Comparison of ENCODE assay signal across 1 cellular context in the genomic region with DNA sequence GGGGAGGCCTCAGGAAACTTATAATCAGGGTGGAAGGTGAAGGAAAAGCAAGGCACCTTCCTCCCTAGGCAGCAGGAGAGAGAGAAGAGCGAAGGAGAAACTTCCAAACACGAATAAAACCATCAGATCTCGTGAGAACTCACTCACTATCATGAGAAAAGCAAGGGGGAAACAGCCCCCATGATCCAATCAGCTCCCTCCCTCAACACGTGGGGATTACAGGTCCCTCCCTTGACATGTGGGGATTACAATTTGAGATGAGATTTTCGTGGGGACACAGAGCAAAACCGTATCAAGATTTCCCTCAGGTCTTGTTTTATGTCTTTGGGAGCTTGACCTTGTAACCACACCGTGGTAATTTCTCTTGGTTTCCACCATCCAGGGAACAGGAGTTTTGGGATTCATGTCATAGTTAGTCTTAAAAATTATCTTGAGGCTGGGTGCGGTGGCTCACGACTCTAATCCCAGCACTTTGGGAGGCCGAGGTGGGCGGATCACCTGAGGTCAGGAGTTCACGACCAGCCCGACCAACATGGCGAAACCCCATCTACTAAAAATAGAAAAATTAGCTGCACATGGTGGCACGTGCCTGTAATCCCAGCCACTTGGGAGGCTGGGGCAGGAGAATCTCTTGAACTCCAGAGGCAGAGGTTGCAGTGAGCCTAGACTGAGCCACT.
A peak's percentile ranks its signal among the peaks of the same experiment; 100 is the strongest.
TF ChIP-seq lines count a peak whose summit lies in the region.

No MANE protein-coding gene starts in this region.

TF ChIP-seq in K562, 482 proteins besides CTCF, POLR2A, EP300 and RAD21 (continued from another document and continues in another):
- TF ChIP-seq, protein P1, sequence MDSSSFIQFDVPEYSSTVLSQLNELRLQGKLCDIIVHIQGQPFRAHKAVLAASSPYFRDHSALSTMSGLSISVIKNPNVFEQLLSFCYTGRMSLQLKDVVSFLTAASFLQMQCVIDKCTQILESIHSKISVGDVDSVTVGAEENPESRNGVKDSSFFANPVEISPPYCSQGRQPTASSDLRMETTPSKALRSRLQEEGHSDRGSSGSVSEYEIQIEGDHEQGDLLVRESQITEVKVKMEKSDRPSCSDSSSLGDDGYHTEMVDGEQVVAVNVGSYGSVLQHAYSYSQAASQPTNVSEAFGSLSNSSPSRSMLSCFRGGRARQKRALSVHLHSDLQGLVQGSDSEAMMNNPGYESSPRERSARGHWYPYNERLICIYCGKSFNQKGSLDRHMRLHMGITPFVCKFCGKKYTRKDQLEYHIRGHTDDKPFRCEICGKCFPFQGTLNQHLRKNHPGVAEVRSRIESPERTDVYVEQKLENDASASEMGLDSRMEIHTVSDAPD (CRISPR knock-in tag; IDR thresholded peaks at IDR 0.05) = no peak
- TF ChIP-seq POLR2B (IDR thresholded peaks at IDR 0.05; ENCODE audit: low read depth, partially characterized antibody) (no peak), ETV5 (CRISPR knock-in tag; IDR thresholded peaks at IDR 0.05; ENCODE audit: low read depth) (0 out of 2 replicates have a peak, but pooled peaks have one; percentile 48), RCOR1 (IDR thresholded peaks at IDR 0.05; ENCODE audit: borderline replicate concordance in 1 of 2, low read depth in 2 of 2, low read length in 2 of 2) (no peak), ESRRB (CRISPR knock-in tag; IDR thresholded peaks at IDR 0.05; ENCODE audit: borderline replicate concordance) (no peak), ZFP36 (IDR thresholded peaks at IDR 0.05; ENCODE audit: low read depth, low read length, partially characterized antibody) (no peak), SMARCC2 (IDR thresholded peaks at IDR 0.05; ENCODE audit: low read depth) (no peak), TAF7 (tag; IDR thresholded peaks at IDR 0.05) (no peak), SIN3B (IDR thresholded peaks at IDR 0.05; ENCODE audit: low read depth) (no peak), ZNF263 (CRISPR knock-in tag; IDR thresholded peaks at IDR 0.05; ENCODE audit: borderline replicate concordance) (peak; percentile 36; the same call in 1 of the 2 replicates), FOXP1 (CRISPR knock-in tag; IDR thresholded peaks at IDR 0.05) (no peak), NCOA6 (IDR thresholded peaks at IDR 0.05) (no peak), ZNF586 (CRISPR knock-in tag; conservative IDR thresholded peaks at IDR 0.05) (no peak), ZNF175 (CRISPR knock-in tag; IDR thresholded peaks at IDR 0.05; ENCODE audit: low read depth) (no peak), ZNF830 (CRISPR knock-in tag; IDR thresholded peaks at IDR 0.05) (no peak), DPF2 (IDR thresholded peaks at IDR 0.05) (no peak; the same call in none of the 2 replicates), ZNF347 (CRISPR knock-in tag; IDR thresholded peaks at IDR 0.05; ENCODE audit: low read depth) (no peak), XRCC5 (IDR thresholded peaks at IDR 0.05; ENCODE audit: low read depth, low read length) (no peak), MCM3 (IDR thresholded peaks at IDR 0.05) (no peak), SMARCB1 (IDR thresholded peaks at IDR 0.05; ENCODE audit: insufficient read length, low read depth) (no peak), NFXL1 (CRISPR knock-in tag; IDR thresholded peaks at IDR 0.05) (no peak), SIN3A (IDR thresholded peaks at IDR 0.05; ENCODE audit: borderline replicate concordance in 2 of 2, control insufficient read depth in 1 of 2, low read depth in 2 of 2, low read length in 2 of 2) (no peak), XRCC4 (IDR thresholded peaks at IDR 0.05; ENCODE audit: extremely low read depth, insufficient read depth, insufficient read length) (no peak), KLF10 (CRISPR knock-in tag; IDR thresholded peaks at IDR 0.05) (no peak), SIX5 (IDR thresholded peaks at IDR 0.05; ENCODE audit: borderline replicate concordance in 1 of 2, insufficient read depth in 1 of 2, low read depth in 1 of 2, low read length in 2 of 2) (no peak), RBFOX2 (IDR thresholded peaks at IDR 0.05; ENCODE audit: low read depth, low read length) (no peak), JUND (IDR thresholded peaks at IDR 0.05; ENCODE audit: borderline replicate concordance, low read depth, low read length) (no peak), JUND (tag; IDR thresholded peaks at IDR 0.05; ENCODE audit: borderline replicate concordance, low read depth, low read length) (no peak), FOS (IDR thresholded peaks at IDR 0.05; ENCODE audit: extremely low read depth, insufficient read length) (no peak), TARDBP (IDR thresholded peaks at IDR 0.05) (no peak), PTBP1 (IDR thresholded peaks at IDR 0.05; ENCODE audit: low read depth, low read length) (no peak), BRF1 (IDR thresholded peaks at IDR 0.05; ENCODE audit: borderline replicate concordance, extremely low read depth, insufficient read length) (no peak), RFX7 (CRISPR knock-in tag; IDR thresholded peaks at IDR 0.05) (no peak), HCFC1 (IDR thresholded peaks at IDR 0.05; ENCODE audit: low read depth, low read length) (no peak), DACH1 (IDR thresholded peaks at IDR 0.05; ENCODE audit: partially characterized antibody) (no peak), TCF7 (IDR thresholded peaks at IDR 0.05; ENCODE audit: borderline replicate concordance) (no peak)
- TF ChIP-seq, protein P2, sequence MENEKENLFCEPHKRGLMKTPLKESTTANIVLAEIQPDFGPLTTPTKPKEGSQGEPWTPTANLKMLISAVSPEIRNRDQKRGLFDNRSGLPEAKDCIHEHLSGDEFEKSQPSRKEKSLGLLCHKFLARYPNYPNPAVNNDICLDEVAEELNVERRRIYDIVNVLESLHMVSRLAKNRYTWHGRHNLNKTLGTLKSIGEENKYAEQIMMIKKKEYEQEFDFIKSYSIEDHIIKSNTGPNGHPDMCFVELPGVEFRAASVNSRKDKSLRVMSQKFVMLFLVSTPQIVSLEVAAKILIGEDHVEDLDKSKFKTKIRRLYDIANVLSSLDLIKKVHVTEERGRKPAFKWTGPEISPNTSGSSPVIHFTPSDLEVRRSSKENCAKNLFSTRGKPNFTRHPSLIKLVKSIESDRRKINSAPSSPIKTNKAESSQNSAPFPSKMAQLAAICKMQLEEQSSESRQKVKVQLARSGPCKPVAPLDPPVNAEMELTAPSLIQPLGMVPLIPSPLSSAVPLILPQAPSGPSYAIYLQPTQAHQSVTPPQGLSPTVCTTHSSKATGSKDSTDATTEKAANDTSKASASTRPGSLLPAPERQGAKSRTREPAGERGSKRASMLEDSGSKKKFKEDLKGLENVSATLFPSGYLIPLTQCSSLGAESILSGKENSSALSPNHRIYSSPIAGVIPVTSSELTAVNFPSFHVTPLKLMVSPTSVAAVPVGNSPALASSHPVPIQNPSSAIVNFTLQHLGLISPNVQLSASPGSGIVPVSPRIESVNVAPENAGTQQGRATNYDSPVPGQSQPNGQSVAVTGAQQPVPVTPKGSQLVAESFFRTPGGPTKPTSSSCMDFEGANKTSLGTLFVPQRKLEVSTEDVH (IDR thresholded peaks at IDR 0.05; ENCODE audit: low read depth, partially characterized antibody) = no peak
- TF ChIP-seq, protein P3, sequence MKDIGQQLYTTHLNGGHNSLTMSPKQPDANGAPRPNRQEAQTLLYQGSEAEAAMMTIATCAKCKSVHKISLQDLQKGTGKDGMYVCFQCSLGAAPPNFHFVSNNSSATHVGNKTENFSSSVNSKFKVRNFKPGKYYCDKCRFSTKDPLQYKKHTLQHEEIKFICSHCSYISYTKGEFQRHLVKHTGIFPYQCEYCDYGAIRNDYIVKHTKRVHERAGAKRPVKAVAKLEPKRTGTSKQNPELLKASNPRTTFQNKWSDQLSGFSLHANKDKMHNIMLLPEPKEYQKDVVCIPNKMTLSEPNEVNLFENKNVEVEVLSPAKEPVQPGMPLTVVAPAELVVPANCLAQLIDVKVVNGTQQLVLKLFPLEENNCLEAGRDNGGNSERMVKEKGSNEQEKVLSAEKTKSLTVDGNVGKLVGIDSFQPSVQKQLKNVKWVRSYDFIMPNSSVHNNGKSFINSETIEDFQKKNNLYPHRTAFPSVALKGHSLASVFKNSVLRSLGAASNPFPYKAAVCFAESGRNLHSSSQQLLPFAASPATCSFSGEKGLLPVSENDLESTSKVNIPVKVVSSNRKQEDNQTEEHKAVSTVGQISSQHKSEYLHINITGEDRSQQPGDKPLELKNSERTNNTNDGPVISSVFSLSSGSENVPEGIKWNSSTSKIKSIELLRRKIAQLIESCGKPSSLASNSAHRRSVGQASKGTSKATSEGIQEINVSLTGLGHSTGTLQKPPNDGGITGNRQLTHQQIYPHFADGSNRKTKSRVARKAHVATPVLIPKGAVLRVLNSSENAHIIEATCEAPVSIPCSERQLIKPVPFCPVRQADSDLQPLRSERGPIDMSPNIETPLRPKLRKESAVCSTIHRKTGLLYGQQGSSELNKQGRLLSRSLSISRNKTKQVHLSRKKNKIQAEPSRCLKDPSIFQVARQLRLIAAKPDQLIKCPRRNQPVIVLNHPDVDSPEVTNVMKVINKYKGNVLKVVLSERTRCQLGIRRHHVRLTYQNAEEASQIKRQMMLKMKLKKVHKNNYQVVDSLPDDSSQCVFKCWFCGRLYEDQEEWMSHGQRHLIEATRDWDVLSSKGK (CRISPR knock-in tag; IDR thresholded peaks at IDR 0.05) = no peak
- TF ChIP-seq, protein P4, sequence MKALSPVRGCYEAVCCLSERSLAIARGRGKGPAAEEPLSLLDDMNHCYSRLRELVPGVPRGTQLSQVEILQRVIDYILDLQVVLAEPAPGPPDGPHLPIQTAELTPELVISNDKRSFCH (CRISPR knock-in tag; IDR thresholded peaks at IDR 0.05) = no peak
- TF ChIP-seq, protein P4 (tag; IDR thresholded peaks at IDR 0.05) = no peak
- TF ChIP-seq, protein P5, sequence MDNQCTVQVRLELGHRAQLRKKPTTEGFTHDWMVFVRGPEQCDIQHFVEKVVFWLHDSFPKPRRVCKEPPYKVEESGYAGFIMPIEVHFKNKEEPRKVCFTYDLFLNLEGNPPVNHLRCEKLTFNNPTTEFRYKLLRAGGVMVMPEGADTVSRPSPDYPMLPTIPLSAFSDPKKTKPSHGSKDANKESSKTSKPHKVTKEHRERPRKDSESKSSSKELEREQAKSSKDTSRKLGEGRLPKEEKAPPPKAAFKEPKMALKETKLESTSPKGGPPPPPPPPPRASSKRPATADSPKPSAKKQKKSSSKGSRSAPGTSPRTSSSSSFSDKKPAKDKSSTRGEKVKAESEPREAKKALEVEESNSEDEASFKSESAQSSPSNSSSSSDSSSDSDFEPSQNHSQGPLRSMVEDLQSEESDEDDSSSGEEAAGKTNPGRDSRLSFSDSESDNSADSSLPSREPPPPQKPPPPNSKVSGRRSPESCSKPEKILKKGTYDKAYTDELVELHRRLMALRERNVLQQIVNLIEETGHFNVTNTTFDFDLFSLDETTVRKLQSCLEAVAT (IDR thresholded peaks at IDR 0.05) = no peak
- TF ChIP-seq, protein P6, sequence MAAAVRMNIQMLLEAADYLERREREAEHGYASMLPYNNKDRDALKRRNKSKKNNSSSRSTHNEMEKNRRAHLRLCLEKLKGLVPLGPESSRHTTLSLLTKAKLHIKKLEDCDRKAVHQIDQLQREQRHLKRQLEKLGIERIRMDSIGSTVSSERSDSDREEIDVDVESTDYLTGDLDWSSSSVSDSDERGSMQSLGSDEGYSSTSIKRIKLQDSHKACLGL (CRISPR knock-in tag; IDR thresholded peaks at IDR 0.05; ENCODE audit: borderline replicate concordance, poor library complexity, severe bottlenecking) = no peak
- TF ChIP-seq, protein P7, sequence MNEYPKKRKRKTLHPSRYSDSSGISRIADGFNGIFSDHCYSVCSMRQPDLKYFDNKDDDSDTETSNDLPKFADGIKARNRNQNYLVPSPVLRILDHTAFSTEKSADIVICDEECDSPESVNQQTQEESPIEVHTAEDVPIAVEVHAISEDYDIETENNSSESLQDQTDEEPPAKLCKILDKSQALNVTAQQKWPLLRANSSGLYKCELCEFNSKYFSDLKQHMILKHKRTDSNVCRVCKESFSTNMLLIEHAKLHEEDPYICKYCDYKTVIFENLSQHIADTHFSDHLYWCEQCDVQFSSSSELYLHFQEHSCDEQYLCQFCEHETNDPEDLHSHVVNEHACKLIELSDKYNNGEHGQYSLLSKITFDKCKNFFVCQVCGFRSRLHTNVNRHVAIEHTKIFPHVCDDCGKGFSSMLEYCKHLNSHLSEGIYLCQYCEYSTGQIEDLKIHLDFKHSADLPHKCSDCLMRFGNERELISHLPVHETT (CRISPR knock-in tag; conservative IDR thresholded peaks at IDR 0.05 in 1 of 2, IDR thresholded peaks at IDR 0.05 in 1 of 2) = no peak
- TF ChIP-seq, protein P8, sequence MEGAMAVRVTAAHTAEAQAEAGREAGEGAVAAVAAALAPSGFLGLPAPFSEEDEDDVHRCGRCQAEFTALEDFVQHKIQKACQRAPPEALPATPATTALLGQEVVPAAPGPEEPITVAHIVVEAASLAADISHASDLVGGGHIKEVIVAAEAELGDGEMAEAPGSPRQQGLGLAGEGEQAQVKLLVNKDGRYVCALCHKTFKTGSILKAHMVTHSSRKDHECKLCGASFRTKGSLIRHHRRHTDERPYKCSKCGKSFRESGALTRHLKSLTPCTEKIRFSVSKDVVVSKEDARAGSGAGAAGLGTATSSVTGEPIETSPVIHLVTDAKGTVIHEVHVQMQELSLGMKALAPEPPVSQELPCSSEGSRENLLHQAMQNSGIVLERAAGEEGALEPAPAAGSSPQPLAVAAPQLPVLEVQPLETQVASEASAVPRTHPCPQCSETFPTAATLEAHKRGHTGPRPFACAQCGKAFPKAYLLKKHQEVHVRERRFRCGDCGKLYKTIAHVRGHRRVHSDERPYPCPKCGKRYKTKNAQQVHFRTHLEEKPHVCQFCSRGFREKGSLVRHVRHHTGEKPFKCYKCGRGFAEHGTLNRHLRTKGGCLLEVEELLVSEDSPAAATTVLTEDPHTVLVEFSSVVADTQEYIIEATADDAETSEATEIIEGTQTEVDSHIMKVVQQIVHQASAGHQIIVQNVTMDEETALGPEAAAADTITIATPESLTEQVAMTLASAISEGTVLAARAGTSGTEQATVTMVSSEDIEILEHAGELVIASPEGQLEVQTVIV (CRISPR knock-in tag; IDR thresholded peaks at IDR 0.05; ENCODE audit: borderline replicate concordance) = no peak
- TF ChIP-seq, protein P9, sequence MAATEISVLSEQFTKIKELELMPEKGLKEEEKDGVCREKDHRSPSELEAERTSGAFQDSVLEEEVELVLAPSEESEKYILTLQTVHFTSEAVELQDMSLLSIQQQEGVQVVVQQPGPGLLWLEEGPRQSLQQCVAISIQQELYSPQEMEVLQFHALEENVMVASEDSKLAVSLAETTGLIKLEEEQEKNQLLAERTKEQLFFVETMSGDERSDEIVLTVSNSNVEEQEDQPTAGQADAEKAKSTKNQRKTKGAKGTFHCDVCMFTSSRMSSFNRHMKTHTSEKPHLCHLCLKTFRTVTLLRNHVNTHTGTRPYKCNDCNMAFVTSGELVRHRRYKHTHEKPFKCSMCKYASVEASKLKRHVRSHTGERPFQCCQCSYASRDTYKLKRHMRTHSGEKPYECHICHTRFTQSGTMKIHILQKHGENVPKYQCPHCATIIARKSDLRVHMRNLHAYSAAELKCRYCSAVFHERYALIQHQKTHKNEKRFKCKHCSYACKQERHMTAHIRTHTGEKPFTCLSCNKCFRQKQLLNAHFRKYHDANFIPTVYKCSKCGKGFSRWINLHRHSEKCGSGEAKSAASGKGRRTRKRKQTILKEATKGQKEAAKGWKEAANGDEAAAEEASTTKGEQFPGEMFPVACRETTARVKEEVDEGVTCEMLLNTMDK (IDR thresholded peaks at IDR 0.05; ENCODE audit: borderline replicate concordance, insufficient read depth, low read depth, low read length, poor library complexity, severe bottlenecking) = no peak
